Comparison of ENCODE assay signal across 22 cellular contexts in genomic region chr1:47571952-47572351, GRCh38.
"Had no signal": no experiment of that assay in that cellular context is flagged by ENCODE, and none has a peak within 500 bp of the region (broad histone marks: within the 10 kb centered on the region; RNA-seq: fewer than 3 reads in every experiment).

No MANE protein-coding gene starts in this region.

- H3K27me3 ChIP-seq: MG63, SJSA1 had no signal

- H3K27ac ChIP-seq: SJSA1, SK-N-MC had no signal

- DNase-seq: Karpas-422, KG1, MG63, NCI-H1092, NCI-H1105 treated with DMSO at 0.1 percent for 48 hours, NCI-H1436, NCI-H187, NCI-H2029, NCI-H2081 treated with DMSO at 0.1 percent for 48 hours, NCI-H2171, NCI-H226, NCI-H446, NCI-H510A, NCI-H524 treated with DMSO at 0.1 percent for 48 hours, NCI-H69, NCI-H774, Right ventricle myocardium superior, RPMI8226, SIG-M5 had no signal

- FAIRE-seq: RCC 7860 had no signal

- H3K36me3 ChIP-seq: MG63, SJSA1 had no signal

- H3K4me3 ChIP-seq: MG63, SJSA1, SK-N-MC had no signal

- H3K9me3 ChIP-seq: MG63, SJSA1 had no signal
